Comparison of ENCODE assay signal across 19 cellular contexts in genomic region chr18:63132819-63133200, GRCh38.
A peak's percentile ranks its signal among the peaks of the same experiment; 100 is the strongest.
DNase-seq lines count a peak whose midpoint lies in the region; ATAC-seq, FAIRE-seq and TF ChIP-seq lines count a peak whose summit lies in the region.
"Had no signal": no experiment of that assay in that cellular context is flagged by ENCODE, and none has a peak within 500 bp of the region (broad histone marks: within the 10 kb centered on the region; RNA-seq: fewer than 3 reads in every experiment).

No MANE protein-coding gene starts in this region.

- no peak overlapping the region for H2AFZ ChIP-seq in OCI-LY1 (ENCODE audit: low read length)

- H3K9me3 Mint-ChIP-seq in activated naive CD4-positive, alpha-beta T cell treated with anti-CD3 and anti-CD28 coated beads, Interleukin-2, amount 50 U/mL, for 24 hours, result no peaks in the 10 kb centered on the region
- H3K9me3 Mint-ChIP-seq: activated T-helper 2 cell treated with anti-CD3 and anti-CD28 coated beads, Interferon-gamma antibody, Interleukin-2, Interleukin-4, amounts not matched to agents 10 μg/mL and 5 μg/mL and 100 μg/mL, durations not matched to agents 14 hours and 24 hours and 36 hours; dendritic cell treated with granulocyte-macrophage colony-stimulating factor and Interleukin-4, amounts not matched to agents 40 ng/mL and 50 ng/mL, for 4 days; stimulated activated memory B cell treated with anti-CD40 and anti-IgM and Interleukin-4, amounts not matched to agents 10 μg/mL and 1 μg/mL and 100 μg/mL, for 72 hours had no signal

- peak overlapping the region; percentile 58 for H3K4me2 ChIP-seq in OCI-LY1 (ENCODE audit: low read length)

- no peaks in the 10 kb centered on the region for H3K27me3 ChIP-seq in OCI-LY1 (ENCODE audit: insufficient read depth, low read length)
- no peaks in the 10 kb centered on the region for H3K27me3 ChIP-seq in transverse colon
- H3K27me3 ChIP-seq: ascending aorta, neutrophil, uterus had no signal

- H3K4me3 ChIP-seq in OCI-LY1 (ENCODE audit: low read depth, low read length, poor library complexity, severe bottlenecking) (peak overlapping the region; percentile 35), kidney (ENCODE audit: low read length in 2 of 2) (peak overlapping the region in 1 of 2 donors; percentile 1), transverse colon (peak overlapping the region in 1 of 4 donors; percentile 23)
- H3K4me3 ChIP-seq: ascending aorta, lung, uterus had no signal

- peaks cover 63% of the 10 kb centered on the region for H3K4me1 Mint-ChIP-seq in activated naive CD4-positive, alpha-beta T cell treated with anti-CD3 and anti-CD28 coated beads, Interleukin-2, amount 50 U/mL, for 24 hours

- DNase-seq in activated naive CD4-positive, alpha-beta T cell treated with Interleukin-2 at 50 U/mL for 16 hours, result no peak
- DNase-seq in kidney (peak; percentile 81), transverse colon (peak; percentile 60), Ammon's horn (ENCODE audit: low spot score) (no peak), erythroblast (lab: John Stamatoyannopoulos, UW) (no peak)
- DNase-seq: activated CD4-positive, alpha-beta T cell treated with anti-CD3 and anti-CD28 coated beads, Interleukin-2, amount 10 ng/mL, durations not matched to agents 7 days and 5 days; IMR-90; NCI-H1105 treated with DMSO at 0.1 percent for 48 hours; uterus had no signal

- peak overlapping the region; percentile 86 for H3K27ac Mint-ChIP-seq in activated naive CD4-positive, alpha-beta T cell treated with anti-CD3 and anti-CD28 coated beads, Interleukin-2, amount 50 U/mL, for 24 hours
- H3K27ac Mint-ChIP-seq: activated T-helper 2 cell treated with anti-CD3 and anti-CD28 coated beads, Interferon-gamma antibody, Interleukin-2, Interleukin-4, amounts not matched to agents 10 μg/mL and 5 μg/mL and 100 μg/mL, durations not matched to agents 14 hours and 24 hours and 36 hours; dendritic cell treated with granulocyte-macrophage colony-stimulating factor and Interleukin-4, amounts not matched to agents 40 ng/mL and 50 ng/mL, for 4 days; stimulated activated memory B cell treated with anti-CD40 and anti-IgM and Interleukin-4, amounts not matched to agents 10 μg/mL and 1 μg/mL and 100 μg/mL, for 72 hours had no signal

- no peaks in the 10 kb centered on the region for H4K20me1 ChIP-seq in OCI-LY1 (ENCODE audit: insufficient read depth, low read length)

- H3K4me1 ChIP-seq in OCI-LY1 (ENCODE audit: insufficient read depth, low read length, severe bottlenecking), result peaks cover 100% of the 10 kb centered on the region
- peaks cover 7 to 16% of the 10 kb centered on the region in 2 donors for H3K4me1 ChIP-seq in kidney (ENCODE audit: control insufficient read depth in 1 of 2, insufficient read depth in 1 of 2, low read depth in 1 of 2, low read length in 2 of 2)
- H3K4me1 ChIP-seq in transverse colon, result peaks cover 0 to 24% (median 16%) of the 10 kb centered on the region in 4 donors
- H3K4me1 ChIP-seq: uterus had no signal

- H3K27ac ChIP-seq in OCI-LY1 (ENCODE audit: low read depth, low read length, poor library complexity, severe bottlenecking) (peak overlapping the region; percentile 99), kidney (ENCODE audit: low read depth in 2 of 2, low read length in 2 of 2) (peak overlapping the region in 1 of 2 donors; percentile 49), transverse colon (peak overlapping the region; percentile 55 to 64 (median 62))
- H3K27ac ChIP-seq: neutrophil had no signal

- H3K9me2 ChIP-seq in OCI-LY1 (ENCODE audit: low read depth, low read length), result no peaks in the 10 kb centered on the region

- intact Hi-C loops in kidney (cut with DNase I) (no loop called here), transverse colon (cut with DNase I; ENCODE audit: low total_unique reads) (loop anchor here (5.0 to 10.0 kb wide), 2 partner anchors 108 to 189 kb away; no protein-coding TSS in a partner anchor)

- H3K9ac ChIP-seq in OCI-LY1 (ENCODE audit: low read length) (peak overlapping the region; percentile 70), kidney (ENCODE audit: low read length in 2 of 2) (no peak overlapping the region)

- 51% methylated on average over 8 of the region's 8 CpGs; no CpG with 5 or more reads in 1 of the 2 donors for WGBS in transverse colon (ENCODE audit: low coverage in 1 of 2), 2 donors

- in situ Hi-C loops in transverse colon (cut with MboI; ENCODE audit: low pct_ligation_motif_present in 1 of 4, low pct_unique_long_range_greater_than_20kb in 1 of 4, low sequenced_read_pairs in 3 of 4), result loop anchor here (5.0 to 25.0 kb wide), 5 partner anchors 182 to 304 kb away; partner anchors contain the start of gene BCL2 (in 2 of the 4)

- peaks cover 8% of the 10 kb centered on the region; the same call in 1 of the 2 replicates for H3F3A ChIP-seq in OCI-LY1 (ENCODE audit: insufficient read depth, low read length)

- H3K79me2 ChIP-seq in OCI-LY1 (ENCODE audit: insufficient read depth, low read length), result peaks cover 70% of the 10 kb centered on the region

- no peak for ATAC-seq in HG03432 (IDR thresholded peaks at IDR 0.05; ENCODE audit: unreplicated experiment)
- ATAC-seq: stimulated activated memory B cell treated with anti-CD40 and anti-IgM and Interleukin-4, amounts not matched to agents 10 μg/mL and 1 μg/mL and 100 μg/mL, for 72 hours had no signal

- peaks cover 4% of the 10 kb centered on the region for H3K36me3 Mint-ChIP-seq in activated naive CD4-positive, alpha-beta T cell treated with anti-CD3 and anti-CD28 coated beads, Interleukin-2, amount 50 U/mL, for 24 hours

- TF ChIP-seq CTCF in OCI-LY1 (IDR thresholded peaks at IDR 0.05; ENCODE audit: low read length) (no peak), kidney (IDR thresholded peaks at IDR 0.05; ENCODE audit: borderline replicate concordance, extremely low read depth, insufficient read depth) (no peak), transverse colon (IDR thresholded peaks at IDR 0.05) (no peak)

- H3K36me3 ChIP-seq in OCI-LY1 (ENCODE audit: insufficient read depth, low read length), result peaks cover 79% of the 10 kb centered on the region
- peaks cover 0 to under 1% of the 10 kb centered on the region in 2 donors for H3K36me3 ChIP-seq in kidney (ENCODE audit: control insufficient read depth in 1 of 2, insufficient read depth in 2 of 2, low read length in 2 of 2)
- no peaks in the 10 kb centered on the region for H3K36me3 ChIP-seq in transverse colon
- H3K36me3 ChIP-seq: ascending aorta, neutrophil, uterus had no signal

- TF ChIP-seq POLR2A in transverse colon (IDR thresholded peaks at IDR 0.05) (no peak), erythroblast (IDR thresholded peaks at IDR 0.05; ENCODE audit: low read length) (no peak)

- no peaks in the 10 kb centered on the region for H3K27me3 Mint-ChIP-seq in activated naive CD4-positive, alpha-beta T cell treated with anti-CD3 and anti-CD28 coated beads, Interleukin-2, amount 50 U/mL, for 24 hours
- H3K27me3 Mint-ChIP-seq: activated CD4-positive, alpha-beta T cell treated with anti-CD3 and anti-CD28 coated beads, Interleukin-2, amount 10 ng/mL, durations not matched to agents 7 days and 5 days; stimulated activated memory B cell treated with anti-CD40 and anti-IgM and Interleukin-4, amounts not matched to agents 10 μg/mL and 1 μg/mL and 100 μg/mL, for 72 hours had no signal

- FAIRE-seq in kidney (lab: Jason Lieb, UNC), result no peak
- FAIRE-seq: H1 had no signal

- no peak for TF ChIP-seq EP300 in transverse colon (IDR thresholded peaks at IDR 0.05; ENCODE audit: low read depth)

- no peak overlapping the region for H3K4me3 Mint-ChIP-seq in activated naive CD4-positive, alpha-beta T cell treated with anti-CD3 and anti-CD28 coated beads, Interleukin-2, amount 50 U/mL, for 24 hours
- H3K4me3 Mint-ChIP-seq: activated CD4-positive, alpha-beta T cell treated with anti-CD3 and anti-CD28 coated beads, Interleukin-2, amount 10 ng/mL, durations not matched to agents 7 days and 5 days; dendritic cell treated with granulocyte-macrophage colony-stimulating factor and Interleukin-4, amounts not matched to agents 40 ng/mL and 50 ng/mL, for 4 days; stimulated activated memory B cell treated with anti-CD40 and anti-IgM and Interleukin-4, amounts not matched to agents 10 μg/mL and 1 μg/mL and 100 μg/mL, for 72 hours had no signal

- no peaks in the 10 kb centered on the region for H3K9me3 ChIP-seq in OCI-LY1 (ENCODE audit: low read length)
- no peaks in the 10 kb centered on the region for H3K9me3 ChIP-seq in kidney (ENCODE audit: control insufficient read depth in 1 of 2, low read length in 2 of 2)
- H3K9me3 ChIP-seq in transverse colon, result no peaks in the 10 kb centered on the region
- H3K9me3 ChIP-seq: ascending aorta, neutrophil, uterus had no signal

Comparison
In these comparisons a context has a peak if more than half of its experiments do, and no peak if none do; other contexts are left out.
1. DNase-seq: peak in kidney (single experiment) and transverse colon (single experiment); none in activated naive CD4-positive, alpha-beta T cell treated with Interleukin-2 at 50 U/mL for 16 hours (single experiment), Ammon's horn (single experiment) and erythroblast (0 of 2).